22 cellular contexts compared by ENCODE assay signal in genomic region chr7:5005066-5005465, GRCh38. TPM values are rescaled to one million over a fixed set of nuclear protein-coding genes. Genes with fewer than 3 reads are reported as not detected.
DNase-seq lines count a peak whose midpoint lies in the region; ATAC-seq, FAIRE-seq and TF ChIP-seq lines count a peak whose summit lies in the region.
"Had no signal": no experiment of that assay in that cellular context is flagged by ENCODE, and none has a peak within 500 bp of the region (broad histone marks: within the 10 kb centered on the region; RNA-seq: fewer than 3 reads in every experiment).

No MANE protein-coding gene starts in this region.

- H3K36me3 Mint-ChIP-seq in GM23338 (ENCODE audit: low read depth) = peaks cover 25% of the 10 kb centered on the region

- H3K4me2 ChIP-seq in GM23338 (no peak overlapping the region), keratinocyte (ENCODE audit: control insufficient read depth, extremely low read depth, insufficient read depth, low read depth, low read length) (peak overlapping the region; percentile 6)
- H3K4me2 ChIP-seq: BLaER1 had no signal

- peak; percentile 52 for FAIRE-seq in keratinocyte (lab: Jason Lieb, UNC)
- FAIRE-seq: A204.1, K562 had no signal

- H3K4me1 ChIP-seq in GM23338 (ENCODE audit: insufficient read depth) (no peaks in the 10 kb centered on the region), keratinocyte (ENCODE audit: control insufficient read depth, extremely low read depth, insufficient read depth, low read length) (peaks cover 9% of the 10 kb centered on the region)
- H3K4me1 ChIP-seq: BLaER1 had no signal

- TF ChIP-seq CTCF in GM23338 (conservative IDR thresholded peaks at IDR 0.05; ENCODE audit: low read depth in 2 of 2) (no peak), keratinocyte (optimal IDR thresholded peaks at IDR 0.05 in 1 of 3, IDR thresholded peaks at IDR 0.05 in 1 of 3, conservative IDR thresholded peaks at IDR 0.05 in 1 of 3; ENCODE audit: extremely low read depth in 1 of 3, insufficient read depth in 2 of 3, low read length in 3 of 3) (no peak)

- no peaks in the 10 kb centered on the region for H3K9me2 ChIP-seq in GM23338 (ENCODE audit: insufficient read depth)

- H3K9me1 ChIP-seq in keratinocyte (ENCODE audit: control insufficient read depth, extremely low read depth, insufficient read depth, low read length) = no peaks in the 10 kb centered on the region

- H2AFZ ChIP-seq in GM23338 (no peak overlapping the region), keratinocyte (ENCODE audit: control insufficient read depth, low read length) (no peak overlapping the region)

- H3K27ac Mint-ChIP-seq in GM23338 = peak overlapping the region; percentile 74; the same call in 1 of the 2 replicates
- H3K27ac Mint-ChIP-seq: CD8-positive, alpha-beta T cell had no signal

- DNase-seq in GM23338 (ENCODE audit: low spot score) = no peak
- DNase-seq in MV-4-11 (lab: John Stamatoyannopoulos, UW) = peak; percentile 62
- DNase-seq in dermis blood vessel endothelial cell = peak; percentile 21
- no peak for DNase-seq in keratinocyte (ENCODE audit: low read depth, low spot score)
- no peak for DNase-seq in NCI-H524 treated with DMSO at 0.1 percent for 48 hours (lab: John Stamatoyannopoulos, UW)
- no peak for DNase-seq in NCI-H82 (lab: John Stamatoyannopoulos, UW)
- DNase-seq in left ventricle myocardium superior = no peak
- DNase-seq: CD8-positive, alpha-beta T cell; DMS79 treated with DMSO at 0.1 percent for 48 hours; HCEC 1CT; NCI-H1105; NCI-H1694 treated with DMSO at 0.1 percent for 48 hours; NCI-H2171; NCI-H446; NCI-H748 treated with DMSO at 0.1 percent for 48 hours had no signal

- no peaks in the 10 kb centered on the region for H3F3A ChIP-seq in GM23338 (replicated peaks; ENCODE audit: low read depth)

- peaks cover 2% of the 10 kb centered on the region for H3K27me3 Mint-ChIP-seq in GM23338 (ENCODE audit: insufficient read depth, low read depth, poor library complexity)

- ATAC-seq in GM23338 (no peak), left ventricle myocardium superior (no peak)
- ATAC-seq: CD8-positive, alpha-beta T cell; K562; Panc1; Right ventricle myocardium inferior; SK-N-SH treated with all-trans-retinoic acid at 6 μM for 48 hours had no signal

- H3K27me3 ChIP-seq in GM23338 (ENCODE audit: insufficient read depth) (no peaks in the 10 kb centered on the region), keratinocyte (ENCODE audit: control insufficient read depth, extremely low read depth, insufficient read depth, low read length) (no peaks in the 10 kb centered on the region)
- H3K27me3 ChIP-seq: BLaER1 had no signal

- intact Hi-C loops in left ventricle myocardium superior (cut with micrococcal nuclease) = no loop called here

- no peaks in the 10 kb centered on the region for H3K79me2 ChIP-seq in GM23338 (replicated peaks; ENCODE audit: insufficient read depth)
- no peaks in the 10 kb centered on the region for H3K79me2 ChIP-seq in keratinocyte (ENCODE audit: control insufficient read depth, insufficient read depth, low read length)

- H3K36me3 ChIP-seq in GM23338 (ENCODE audit: insufficient read depth) = no peaks in the 10 kb centered on the region
- H3K36me3 ChIP-seq in keratinocyte (ENCODE audit: control insufficient read depth in 2 of 2, extremely low read depth in 1 of 2, insufficient read depth in 2 of 2, low read length in 2 of 2) = no peaks in the 10 kb centered on the region

- no peak overlapping the region for H3K9ac ChIP-seq in keratinocyte (ENCODE audit: control insufficient read depth, extremely low read depth, insufficient read depth, low read length)
- H3K9ac ChIP-seq: BLaER1 had no signal

- H3K4me1 Mint-ChIP-seq in GM23338 = peaks cover 3% of the 10 kb centered on the region; the same call in 1 of the 3 replicates

- dilution Hi-C loops in keratinocyte (cut with MboI; ENCODE audit: extremely low pct_ligation_motif_present, low sequenced_read_pairs) = no loop called here

- H3K27ac ChIP-seq in GM23338 (ENCODE audit: low read depth) (no peak overlapping the region), keratinocyte (ENCODE audit: control insufficient read depth, insufficient read depth, low read length) (no peak overlapping the region)
- H3K27ac ChIP-seq: BLaER1 had no signal

- H3K9me3 Mint-ChIP-seq in GM23338 = peaks cover 9% of the 10 kb centered on the region

- no peaks in the 10 kb centered on the region for H3K9me3 ChIP-seq in keratinocyte (ENCODE audit: control insufficient read depth, low read depth, low read length)

- H3K4me3 ChIP-seq in GM23338 = no peak overlapping the region
- no peak overlapping the region for H3K4me3 ChIP-seq in keratinocyte (ENCODE audit: control insufficient read depth in 2 of 3, extremely low read depth in 1 of 3, insufficient read depth in 2 of 3, low read depth in 1 of 3, low read length in 3 of 3)
- H3K4me3 ChIP-seq: BLaER1, K562 had no signal

- no peak overlapping the region for H3K4me3 Mint-ChIP-seq in GM23338
- H3K4me3 Mint-ChIP-seq: CD8-positive, alpha-beta T cell had no signal

- H4K20me1 ChIP-seq in GM23338 (replicated peaks; ENCODE audit: insufficient read depth) = no peaks in the 10 kb centered on the region
- H4K20me1 ChIP-seq in keratinocyte (ENCODE audit: control insufficient read depth, extremely low read depth, insufficient read depth, low read length) = no peaks in the 10 kb centered on the region
- H4K20me1 ChIP-seq: BLaER1 had no signal

TF ChIP-seq in GM23338, 12 proteins besides CTCF, POLR2A, EP300 and RAD21 (continues in another document):
- TF ChIP-seq POLR2AphosphoS5 (IDR thresholded peaks at IDR 0.05; ENCODE audit: low read depth) = no peak
- TF ChIP-seq ETS1 (IDR thresholded peaks at IDR 0.05) = no peak
- no peak for TF ChIP-seq ZNF331 (CRISPR knock-in tag; IDR thresholded peaks at IDR 0.05; ENCODE audit: low read depth)
- no peak for TF ChIP-seq NANOG (IDR thresholded peaks at IDR 0.05; ENCODE audit: borderline replicate concordance)
- no peak for TF ChIP-seq EZH2 (IDR thresholded peaks at IDR 0.05; ENCODE audit: low read depth, unreplicated experiment)
- no peak for TF ChIP-seq ZNF114 (CRISPR knock-in tag; IDR thresholded peaks at IDR 0.05)
- no peak for TF ChIP-seq REST (IDR thresholded peaks at IDR 0.05; ENCODE audit: unreplicated experiment)

RNA-seq across cellular contexts. Expression of gene RBAK, which starts 40.6 kb away (rescaled TPM):
- 15.1 and 15.2 TPM in 2 replicates for total RNA-seq in GM23338 (2014; rRNA removed; shearing (Covaris generic))
- polyA plus RNA-seq in GM23338 (2016; fragmentation: Nextera tagmentation; extraction: Ambion mirVana) (6.3 and 6.5 TPM in 2 replicates), keratinocyte (2.9 to 6.7 TPM (median 4.2 TPM) in 3 replicates)
- total RNA-seq in dermis blood vessel endothelial cell (8.7 and 10.1 TPM in 2 replicates), left ventricle myocardium superior (8.7 TPM)
- 9.0 TPM for polyA plus RNA-seq in keratinocyte (2011; ENCODE audit: low read depth)
- 1.9 and 4.2 TPM in 2 replicates for polyA plus RNA-seq in keratinocyte (2011; cell fraction: cytosol; rRNA removed)
- 8.2 and 11.5 TPM in 2 replicates for polyA plus RNA-seq in keratinocyte (2011; cell fraction: nucleus; rRNA removed)
- 4.6 and 4.7 TPM in 2 replicates for polyA plus RNA-seq in keratinocyte (2012; ENCODE audit: low replicate concordance)
- 1.0 to 8.9 TPM (median 2.4 TPM) in 3 replicates for polyA minus RNA-seq in keratinocyte
- 3.5 TPM for polyA minus RNA-seq in keratinocyte (2011; cell fraction: cytosol; rRNA and poly(A)+ RNA removed)
- 5.9 and 14.4 TPM in 2 replicates for polyA minus RNA-seq in keratinocyte (2011; cell fraction: nucleus; rRNA and poly(A)+ RNA removed)

RNA-seq across cellular contexts. Expression of gene MMD2, which starts 46.1 kb away (rescaled TPM):
- 0.38 and 0.39 TPM in 2 replicates for total RNA-seq in GM23338 (2014; rRNA removed; shearing (Covaris generic))
- polyA plus RNA-seq in GM23338 (2016; fragmentation: Nextera tagmentation; extraction: Ambion mirVana) (0.09 and 0.11 TPM in 2 replicates), keratinocyte (not detected in 3 replicates)
- total RNA-seq in dermis blood vessel endothelial cell (not detected in 2 replicates), left ventricle myocardium superior (not detected)
- not detected for polyA plus RNA-seq in keratinocyte (2011; ENCODE audit: low read depth)
- polyA plus RNA-seq in keratinocyte (2011; cell fraction: cytosol; rRNA removed) = not detected in 2 replicates
- polyA plus RNA-seq in keratinocyte (2011; cell fraction: nucleus; rRNA removed) = not detected in 2 replicates
- not detected in 2 replicates for polyA plus RNA-seq in keratinocyte (2012; ENCODE audit: low replicate concordance)
- not detected in 3 replicates for polyA minus RNA-seq in keratinocyte
- not detected for polyA minus RNA-seq in keratinocyte (2011; cell fraction: cytosol; rRNA and poly(A)+ RNA removed)
- not detected in 2 replicates for polyA minus RNA-seq in keratinocyte (2011; cell fraction: nucleus; rRNA and poly(A)+ RNA removed)
- total RNA-seq: CD8-positive, alpha-beta T cell; G401; K562; Right ventricle myocardium inferior had no signal
- polyA plus RNA-seq: K562 had no signal

Comparison
In these comparisons a context has a peak if more than half of its experiments do, and no peak if none do; other contexts are left out.
1. DNase-seq: peak in MV-4-11 (single experiment) and dermis blood vessel endothelial cell (single experiment); none in GM23338 (single experiment), keratinocyte (single experiment), NCI-H524 treated with DMSO at 0.1 percent for 48 hours (single experiment), NCI-H82 (single experiment) and left ventricle myocardium superior (single experiment).